In genomic region chr11:101582242-101583052, GRCh38 we compare ENCODE assay signal across 8 cellular contexts. TPM values are rescaled to one million over a fixed set of nuclear protein-coding genes. Genes with fewer than 3 reads are reported as not detected.
DNase-seq lines count a peak whose midpoint lies in the region; ATAC-seq and TF ChIP-seq lines count a peak whose summit lies in the region.

No MANE protein-coding gene starts in this region.

- H3K4me1 ChIP-seq in urinary bladder (ENCODE audit: insufficient read depth): no peaks in the 10 kb centered on the region

- no peak for ATAC-seq in HG02610 (IDR thresholded peaks at IDR 0.05; ENCODE audit: unreplicated experiment)
- ATAC-seq in activated CD8-positive, alpha-beta T cell treated with anti-CD3 and anti-CD28 coated beads for 36 hours: no peak

- DNase-seq in DMS53 (lab: John Stamatoyannopoulos, UW) (peak; percentile 46), DMS53 treated with DMSO at 0.1 percent for 48 hours (lab: John Stamatoyannopoulos, UW; ENCODE audit: unreplicated experiment) (no peak), fibroblast of villous mesenchyme (ENCODE audit: low read depth) (no peak), NCI-H128 (lab: John Stamatoyannopoulos, UW; ENCODE audit: unreplicated experiment) (no peak)
- no peak for DNase-seq in activated CD8-positive, alpha-beta T cell treated with anti-CD3 and anti-CD28 coated beads for 36 hours

- CTCF ChIA-PET in activated CD8-positive, alpha-beta T cell treated with anti-CD3 and anti-CD28 coated beads for 36 hours (lab: Charles Lee): no interaction called here

- peak overlapping the region; percentile 62 for H3K4me3 ChIP-seq in fibroblast of villous mesenchyme (ENCODE audit: low read depth, low read length)
- peak overlapping the region; percentile 58 for H3K4me3 ChIP-seq in urinary bladder (ENCODE audit: low read depth, low read length)

- H3K36me3 Mint-ChIP-seq in nephron (ENCODE audit: low read depth): peaks cover 11% of the 10 kb centered on the region
- H3K36me3 Mint-ChIP-seq in activated CD8-positive, alpha-beta T cell treated with anti-CD3 and anti-CD28 coated beads for 36 hours (ENCODE audit: low read depth): no peaks in the 10 kb centered on the region

- H3K27ac ChIP-seq in urinary bladder (ENCODE audit: low read depth): no peak overlapping the region

- peak overlapping the region; percentile 87 to 93 (median 93) for H3K4me3 Mint-ChIP-seq in nephron
- no peak overlapping the region for H3K4me3 Mint-ChIP-seq in activated CD8-positive, alpha-beta T cell treated with anti-CD3 and anti-CD28 coated beads for 36 hours

- peak overlapping the region; percentile 52 to 82 (median 77) for H3K27ac Mint-ChIP-seq in nephron
- no peak overlapping the region for H3K27ac Mint-ChIP-seq in activated CD8-positive, alpha-beta T cell treated with anti-CD3 and anti-CD28 coated beads for 36 hours

- no peak for TF ChIP-seq CTCF in fibroblast of villous mesenchyme (IDR thresholded peaks at IDR 0.05; ENCODE audit: insufficient read depth, low read depth, low read length)
- no peak for TF ChIP-seq CTCF in nephron (IDR thresholded peaks at IDR 0.05; ENCODE audit: unreplicated experiment in 3 of 3)
- no peak for TF ChIP-seq CTCF in activated CD8-positive, alpha-beta T cell treated with anti-CD3 and anti-CD28 coated beads for 36 hours (IDR thresholded peaks at IDR 0.05)

- intact Hi-C loops in activated CD8-positive, alpha-beta T cell treated with anti-CD3 and anti-CD28 coated beads for 36 hours (cut with micrococcal nuclease): no loop called here

- H3K36me3 ChIP-seq in urinary bladder (ENCODE audit: insufficient read depth): no peaks in the 10 kb centered on the region

- WGBS in urinary bladder: 7% methylated on average over 38 of the region's 38 CpGs

- POLR2A ChIA-PET in activated CD8-positive, alpha-beta T cell treated with anti-CD3 and anti-CD28 coated beads for 36 hours (lab: Charles Lee): interaction anchor here (0.6 kb wide), 1 partner anchor 141 kb away, joined by 3 read pairs; no protein-coding TSS in a partner anchor

- H3K9me3 Mint-ChIP-seq in nephron: peaks cover 15% of the 10 kb centered on the region
- H3K9me3 Mint-ChIP-seq in activated CD8-positive, alpha-beta T cell treated with anti-CD3 and anti-CD28 coated beads for 36 hours: peaks cover 7% of the 10 kb centered on the region

- peaks cover 12% of the 10 kb centered on the region for H3K4me1 Mint-ChIP-seq in nephron
- H3K4me1 Mint-ChIP-seq in activated CD8-positive, alpha-beta T cell treated with anti-CD3 and anti-CD28 coated beads for 36 hours (ENCODE audit: low read depth): no peaks in the 10 kb centered on the region

- H3K27me3 Mint-ChIP-seq in nephron (ENCODE audit: low read depth): peaks cover 50% of the 10 kb centered on the region
- H3K27me3 Mint-ChIP-seq in activated CD8-positive, alpha-beta T cell treated with anti-CD3 and anti-CD28 coated beads for 36 hours: peaks cover 19% of the 10 kb centered on the region

RNA-seq across cellular contexts. Expression of gene TRPC6, which starts 1.4 kb away (rescaled TPM):
- total RNA-seq in fibroblast of villous mesenchyme (26.4 and 35.8 TPM in 2 replicates), urinary bladder (58.5 TPM)
- 2.1 TPM for polyA plus RNA-seq in urinary bladder
- not detected for total RNA-seq in activated CD8-positive, alpha-beta T cell treated with anti-CD3 and anti-CD28 coated beads for 36 hours

Comparison
In these comparisons a context has a peak if more than half of its experiments do, and no peak if none do; other contexts are left out.
1. RNA of gene TRPC6, which starts 1.4 kb away (total RNA-seq): 58.5 TPM in urinary bladder (single experiment) and 26.4 to 35.8 TPM in fibroblast of villous mesenchyme; not detected in activated CD8-positive, alpha-beta T cell treated with anti-CD3 and anti-CD28 coated beads for 36 hours; every median in the first group is over 10 times any median in the second.